Comparison of ENCODE assay signal across 1 cellular context in the genomic region with DNA sequence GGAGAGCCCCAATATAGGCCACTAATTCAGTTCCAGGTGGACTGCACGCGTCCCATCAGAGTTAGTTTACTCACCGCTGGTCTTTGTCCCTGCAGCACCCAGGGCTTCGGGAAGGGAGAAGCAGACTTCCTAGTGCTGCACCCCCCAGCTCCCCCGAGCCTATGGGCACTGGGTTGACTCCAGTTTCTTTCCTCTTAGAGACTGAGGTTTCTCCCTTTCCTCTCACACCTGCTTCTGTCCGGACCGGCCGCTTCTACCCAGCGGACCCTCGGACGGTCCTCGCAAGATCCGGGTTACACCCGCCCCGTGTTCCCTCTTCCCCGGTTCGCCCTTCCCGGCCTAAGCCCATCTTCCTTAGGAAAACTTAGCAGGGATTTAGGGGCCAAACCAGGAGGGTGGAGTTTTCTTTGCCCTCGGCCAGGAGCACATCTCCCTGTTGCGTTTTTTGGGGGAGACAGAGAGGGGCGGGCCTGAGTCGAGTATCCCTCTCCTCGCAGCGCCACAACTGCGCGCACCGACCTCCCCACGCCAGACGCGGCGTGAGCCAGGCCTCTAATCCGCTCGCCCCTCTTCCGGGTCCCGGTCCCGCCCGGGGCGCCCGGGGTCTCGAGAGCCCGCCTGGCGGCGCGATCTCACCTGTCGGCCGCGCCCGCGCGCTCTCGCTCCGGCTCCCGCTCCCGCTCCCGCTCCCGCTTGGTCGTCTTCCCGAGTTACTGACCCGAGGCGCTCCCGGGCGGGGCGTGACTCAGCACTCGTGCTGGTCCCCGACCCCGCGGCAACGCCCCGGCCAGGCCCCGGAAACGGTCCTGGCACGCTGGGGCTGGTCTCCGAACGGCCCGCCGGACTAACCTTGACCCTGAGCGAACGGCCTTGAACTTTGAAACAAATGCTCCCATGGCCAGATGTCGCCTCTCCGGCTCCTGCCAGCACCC.
TF ChIP-seq lines count a peak whose summit lies in the region.

AIFM2 (minus strand) TSS at position 728 of the 932 bp plus-strand sequence. CDS start 8,741 bp downstream, outside the sequence.

TF ChIP-seq in HepG2, 621 proteins besides CTCF, POLR2A, EP300 and RAD21 (continued from another document and continues in another):
- TF ChIP-seq SNAPC4 (CRISPR knock-in tag; IDR thresholded peaks at IDR 0.05) (no peak), RXRA (CRISPR knock-in tag; IDR thresholded peaks at IDR 0.05) (peak; percentile 100), SIN3B (IDR thresholded peaks at IDR 0.05; ENCODE audit: low read length) (no peak), HHEX (CRISPR knock-in tag; IDR thresholded peaks at IDR 0.05) (no peak), RCOR2 (CRISPR knock-in tag; IDR thresholded peaks at IDR 0.05) (peak; percentile 70; the same call in 1 of the 2 replicates), ZNF224 (CRISPR knock-in tag; IDR thresholded peaks at IDR 0.05) (no peak), CEBPB (IDR thresholded peaks at IDR 0.05; ENCODE audit: borderline replicate concordance, low read depth, low read length) (no peak), ZNF160 (CRISPR knock-in tag; IDR thresholded peaks at IDR 0.05) (no peak), HIC2 (CRISPR knock-in tag; IDR thresholded peaks at IDR 0.05; ENCODE audit: low read depth) (no peak), ZNF616 (CRISPR knock-in tag; IDR thresholded peaks at IDR 0.05; ENCODE audit: low read depth) (peak; percentile 29; the same call in 1 of the 2 replicates), ZNF501 (CRISPR knock-in tag; IDR thresholded peaks at IDR 0.05) (peak; percentile 46; the same call in 1 of the 2 replicates), REXO4 (CRISPR knock-in tag; IDR thresholded peaks at IDR 0.05; ENCODE audit: borderline replicate concordance) (no peak), ISL2 (CRISPR knock-in tag; IDR thresholded peaks at IDR 0.05) (peak; percentile 79), DBP (CRISPR knock-in tag; IDR thresholded peaks at IDR 0.05; ENCODE audit: not compliant biosample characterization) (peak; percentile 44), TRIM24 (CRISPR knock-in tag; IDR thresholded peaks at IDR 0.05) (no peak), ATF7-NPFF (CRISPR knock-in tag; IDR thresholded peaks at IDR 0.05; ENCODE audit: low read depth) (peak; percentile 80; the same call in 1 of the 2 replicates), HNRNPK (IDR thresholded peaks at IDR 0.05; ENCODE audit: low read depth, low read length, poor library complexity, severe bottlenecking) (no peak), BORCS8-MEF2B (CRISPR knock-in tag; IDR thresholded peaks at IDR 0.05) (peak; percentile 75), NR2F2 (IDR thresholded peaks at IDR 0.05; ENCODE audit: borderline replicate concordance, low read depth) (peak; percentile 56; the same call in 1 of the 2 replicates), KAT2B (IDR thresholded peaks at IDR 0.05; ENCODE audit: borderline replicate concordance, low read depth, low read length) (no peak), GPN1 (CRISPR knock-in tag; IDR thresholded peaks at IDR 0.05; ENCODE audit: borderline replicate concordance) (no peak), ETV6 (CRISPR knock-in tag; conservative IDR thresholded peaks at IDR 0.05) (peak; percentile 69; the same call in 1 of the 2 replicates), ZNF354B (CRISPR knock-in tag; IDR thresholded peaks at IDR 0.05) (no peak), ZNF710 (CRISPR knock-in tag; IDR thresholded peaks at IDR 0.05; ENCODE audit: borderline replicate concordance) (no peak), ZUFSP (CRISPR knock-in tag; IDR thresholded peaks at IDR 0.05; ENCODE audit: borderline replicate concordance) (no peak), MYNN (CRISPR knock-in tag; IDR thresholded peaks at IDR 0.05; ENCODE audit: low read depth) (no peak; the same call in 1 of the 2 replicates), ZNF510 (CRISPR knock-in tag; IDR thresholded peaks at IDR 0.05; ENCODE audit: low read depth) (peak; percentile 50; the same call in 1 of the 2 replicates), ZSCAN12 (CRISPR knock-in tag; IDR thresholded peaks at IDR 0.05) (no peak), ZNF292 (CRISPR knock-in tag; IDR thresholded peaks at IDR 0.05; ENCODE audit: borderline replicate concordance, low read depth) (no peak; the same call in 1 of the 2 replicates)
- TF ChIP-seq, protein P1, sequence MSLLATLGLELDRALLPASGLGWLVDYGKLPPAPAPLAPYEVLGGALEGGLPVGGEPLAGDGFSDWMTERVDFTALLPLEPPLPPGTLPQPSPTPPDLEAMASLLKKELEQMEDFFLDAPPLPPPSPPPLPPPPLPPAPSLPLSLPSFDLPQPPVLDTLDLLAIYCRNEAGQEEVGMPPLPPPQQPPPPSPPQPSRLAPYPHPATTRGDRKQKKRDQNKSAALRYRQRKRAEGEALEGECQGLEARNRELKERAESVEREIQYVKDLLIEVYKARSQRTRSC (CRISPR knock-in tag; IDR thresholded peaks at IDR 0.05; ENCODE audit: low read depth) = no peak
- TF ChIP-seq, protein P2, sequence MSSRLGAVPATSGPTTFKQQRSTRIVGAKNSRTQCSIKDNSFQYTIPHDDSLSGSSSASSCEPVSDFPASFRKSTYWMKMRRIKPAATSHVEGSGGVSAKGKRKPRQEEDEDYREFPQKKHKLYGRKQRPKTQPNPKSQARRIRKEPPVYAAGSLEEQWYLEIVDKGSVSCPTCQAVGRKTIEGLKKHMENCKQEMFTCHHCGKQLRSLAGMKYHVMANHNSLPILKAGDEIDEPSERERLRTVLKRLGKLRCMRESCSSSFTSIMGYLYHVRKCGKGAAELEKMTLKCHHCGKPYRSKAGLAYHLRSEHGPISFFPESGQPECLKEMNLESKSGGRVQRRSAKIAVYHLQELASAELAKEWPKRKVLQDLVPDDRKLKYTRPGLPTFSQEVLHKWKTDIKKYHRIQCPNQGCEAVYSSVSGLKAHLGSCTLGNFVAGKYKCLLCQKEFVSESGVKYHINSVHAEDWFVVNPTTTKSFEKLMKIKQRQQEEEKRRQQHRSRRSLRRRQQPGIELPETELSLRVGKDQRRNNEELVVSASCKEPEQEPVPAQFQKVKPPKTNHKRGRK (CRISPR knock-in tag; IDR thresholded peaks at IDR 0.05) = no peak
- TF ChIP-seq, protein P3, sequence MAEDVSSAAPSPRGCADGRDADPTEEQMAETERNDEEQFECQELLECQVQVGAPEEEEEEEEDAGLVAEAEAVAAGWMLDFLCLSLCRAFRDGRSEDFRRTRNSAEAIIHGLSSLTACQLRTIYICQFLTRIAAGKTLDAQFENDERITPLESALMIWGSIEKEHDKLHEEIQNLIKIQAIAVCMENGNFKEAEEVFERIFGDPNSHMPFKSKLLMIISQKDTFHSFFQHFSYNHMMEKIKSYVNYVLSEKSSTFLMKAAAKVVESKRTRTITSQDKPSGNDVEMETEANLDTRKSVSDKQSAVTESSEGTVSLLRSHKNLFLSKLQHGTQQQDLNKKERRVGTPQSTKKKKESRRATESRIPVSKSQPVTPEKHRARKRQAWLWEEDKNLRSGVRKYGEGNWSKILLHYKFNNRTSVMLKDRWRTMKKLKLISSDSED (CRISPR knock-in tag; IDR thresholded peaks at IDR 0.05) = no peak
- TF ChIP-seq, protein P4, sequence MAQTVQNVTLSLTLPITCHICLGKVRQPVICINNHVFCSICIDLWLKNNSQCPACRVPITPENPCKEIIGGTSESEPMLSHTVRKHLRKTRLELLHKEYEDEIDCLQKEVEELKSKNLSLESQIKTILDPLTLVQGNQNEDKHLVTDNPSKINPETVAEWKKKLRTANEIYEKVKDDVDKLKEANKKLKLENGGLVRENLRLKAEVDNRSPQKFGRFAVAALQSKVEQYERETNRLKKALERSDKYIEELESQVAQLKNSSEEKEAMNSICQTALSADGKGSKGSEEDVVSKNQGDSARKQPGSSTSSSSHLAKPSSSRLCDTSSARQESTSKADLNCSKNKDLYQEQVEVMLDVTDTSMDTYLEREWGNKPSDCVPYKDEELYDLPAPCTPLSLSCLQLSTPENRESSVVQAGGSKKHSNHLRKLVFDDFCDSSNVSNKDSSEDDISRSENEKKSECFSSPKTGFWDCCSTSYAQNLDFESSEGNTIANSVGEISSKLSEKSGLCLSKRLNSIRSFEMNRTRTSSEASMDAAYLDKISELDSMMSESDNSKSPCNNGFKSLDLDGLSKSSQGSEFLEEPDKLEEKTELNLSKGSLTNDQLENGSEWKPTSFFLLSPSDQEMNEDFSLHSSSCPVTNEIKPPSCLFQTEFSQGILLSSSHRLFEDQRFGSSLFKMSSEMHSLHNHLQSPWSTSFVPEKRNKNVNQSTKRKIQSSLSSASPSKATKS (CRISPR knock-in tag; IDR thresholded peaks at IDR 0.05) = no peak
- TF ChIP-seq, protein P5, sequence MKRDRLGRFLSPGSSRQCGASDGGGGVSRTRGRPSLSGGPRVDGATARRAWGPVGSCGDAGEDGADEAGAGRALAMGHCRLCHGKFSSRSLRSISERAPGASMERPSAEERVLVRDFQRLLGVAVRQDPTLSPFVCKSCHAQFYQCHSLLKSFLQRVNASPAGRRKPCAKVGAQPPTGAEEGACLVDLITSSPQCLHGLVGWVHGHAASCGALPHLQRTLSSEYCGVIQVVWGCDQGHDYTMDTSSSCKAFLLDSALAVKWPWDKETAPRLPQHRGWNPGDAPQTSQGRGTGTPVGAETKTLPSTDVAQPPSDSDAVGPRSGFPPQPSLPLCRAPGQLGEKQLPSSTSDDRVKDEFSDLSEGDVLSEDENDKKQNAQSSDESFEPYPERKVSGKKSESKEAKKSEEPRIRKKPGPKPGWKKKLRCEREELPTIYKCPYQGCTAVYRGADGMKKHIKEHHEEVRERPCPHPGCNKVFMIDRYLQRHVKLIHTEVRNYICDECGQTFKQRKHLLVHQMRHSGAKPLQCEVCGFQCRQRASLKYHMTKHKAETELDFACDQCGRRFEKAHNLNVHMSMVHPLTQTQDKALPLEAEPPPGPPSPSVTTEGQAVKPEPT (CRISPR knock-in tag; IDR thresholded peaks at IDR 0.05; ENCODE audit: low read depth) = no peak
